In genomic region chr5:757931-758697, GRCh38 we compare ENCODE assay signal across 10 cellular contexts. TPM values are rescaled to one million over a fixed set of nuclear protein-coding genes. Genes with fewer than 3 reads are reported as not detected.
DNase-seq lines count a peak whose midpoint lies in the region; ATAC-seq lines count a peak whose summit lies in the region.
"Had no signal": no experiment of that assay in that cellular context is flagged by ENCODE, and none has a peak within 500 bp of the region (broad histone marks: within the 10 kb centered on the region; RNA-seq: fewer than 3 reads in every experiment).

No MANE protein-coding gene starts in this region.

- H3K27ac ChIP-seq in caudate nucleus (ENCODE audit: low read depth, low read length), result peak overlapping the region; percentile 65

- DNase-seq in stimulated activated CD4-positive, alpha-beta T cell treated with anti-CD3 and anti-CD28 coated beads, Interleukin-2, amount 100 ng/mL, for 24 hours, result peak; percentile 50 to 57
- DNase-seq in stimulated activated CD4-positive, alpha-beta T cell treated with anti-CD3 and anti-CD28 coated beads, Interleukin-2, amount 100 ng/mL, for 48 hours, result no peak
- DNase-seq in caudate nucleus (lab: John Stamatoyannopoulos, UW), result peak in 27 of 61 donors; percentile 25 to 90 (median 52)
- DNase-seq in medulla oblongata (ENCODE audit: extremely low spot score), result peak; percentile 37
- DNase-seq in ureter (ENCODE audit: low spot score), result peak; percentile 65
- DNase-seq in UCSD-AML1 (lab: John Stamatoyannopoulos, UW; ENCODE audit: unreplicated experiment), result no peak
- DNase-seq: COR-L47 had no signal

- ATAC-seq in GM18517 (IDR thresholded peaks at IDR 0.05; ENCODE audit: unreplicated experiment) (no peak), HG02852 (IDR thresholded peaks at IDR 0.05; ENCODE audit: unreplicated experiment) (no peak)

RNA-seq across cellular contexts. Expression of gene ZDHHC11B, which starts 26.4 kb away (rescaled TPM):
- total RNA-seq in ureter, result 15.6 TPM
- total RNA-seq: M059J had no signal

Comparison
In these comparisons a context has a peak if more than half of its experiments do, and no peak if none do; other contexts are left out.
1. DNase-seq: peak in stimulated activated CD4-positive, alpha-beta T cell treated with anti-CD3 and anti-CD28 coated beads, Interleukin-2, amount 100 ng/mL, for 24 hours (2 of 2), medulla oblongata (single experiment) and ureter (single experiment); none in stimulated activated CD4-positive, alpha-beta T cell treated with anti-CD3 and anti-CD28 coated beads, Interleukin-2, amount 100 ng/mL, for 48 hours (0 of 2) and UCSD-AML1 (single experiment).